ENCODE assay signal across 10 cellular contexts in genomic region chr10:7054915-7055314, GRCh38.
DNase-seq lines count a peak whose midpoint lies in the region; ATAC-seq, FAIRE-seq and TF ChIP-seq lines count a peak whose summit lies in the region.
"Had no signal": no experiment of that assay in that cellular context is flagged by ENCODE, and none has a peak within 500 bp of the region (broad histone marks: within the 10 kb centered on the region; RNA-seq: fewer than 3 reads in every experiment).

No MANE protein-coding gene starts in this region.

- BruUV-seq in HepG2 (replicated peaks; lab: Mats Ljungman, UMichigan): no TSS peak

- H2AFZ ChIP-seq in HepG2 (ENCODE audit: low read length): no peak overlapping the region

- H3K4me3 ChIP-seq in HepG2 (replicated peaks in 1 of 3; ENCODE audit: insufficient read depth in 1 of 3, low read depth in 2 of 3, low read length in 3 of 3) (no peak overlapping the region), right lobe of liver (no peak overlapping the region)

- no peaks in the 10 kb centered on the region for H3K36me3 ChIP-seq in HepG2 (replicated peaks in 1 of 2; ENCODE audit: control insufficient read depth in 1 of 2, insufficient read depth in 2 of 2, low read length in 2 of 2)
- H3K36me3 ChIP-seq in right lobe of liver: no peaks in the 10 kb centered on the region

- in situ Hi-C loops in HepG2 (cut with HindIII; ENCODE audit: extremely low pct_ligation_motif_present, low pct_unique_long_range_greater_than_20kb): no loop called here

- no peaks in the 10 kb centered on the region for H3K4me1 ChIP-seq in HepG2 (ENCODE audit: insufficient read depth, low read length)
- H3K4me1 ChIP-seq in right lobe of liver: no peaks in the 10 kb centered on the region

- no peaks in the 10 kb centered on the region for H4K20me1 ChIP-seq in HepG2 (ENCODE audit: insufficient read depth, low read length)

- H3K4me2 ChIP-seq in HepG2 (ENCODE audit: low read depth, low read length): no peak overlapping the region

- DNase-seq in HepG2 (ENCODE audit: low spot score) (no peak), right lobe of liver (no peak), MV-4-11 (lab: John Stamatoyannopoulos, UW) (peak; percentile 10), erythroblast (lab: John Stamatoyannopoulos, UW) (peak; percentile 8 to 15), NCI-H2196 treated with DMSO at 0.1 percent for 48 hours (lab: John Stamatoyannopoulos, UW; ENCODE audit: unreplicated experiment) (no peak), omental fat pad (ENCODE audit: low spot score) (no peak)
- DNase-seq in activated CD8-positive, alpha-beta memory T cell treated with anti-CD3 and anti-CD28 coated beads, Interleukin-2, amount 50 U/mL, for 4 hours: no peak
- DNase-seq: CD8-positive, alpha-beta T cell; NCI-H2081 had no signal

- no peaks in the 10 kb centered on the region for H3K9me3 ChIP-seq in HepG2 (ENCODE audit: low read length)
- H3K9me3 ChIP-seq in right lobe of liver: no peaks in the 10 kb centered on the region

- CTCF ChIA-PET in HepG2 (lab: Yijun Ruan, JAX; ENCODE audit: low intra/inter-chr PET ratio, low total read pairs): no interaction called here

- TF ChIP-seq POLR2A in HepG2 (IDR thresholded peaks at IDR 0.05; ENCODE audit: insufficient read depth in 1 of 2, low read depth in 2 of 2, low read length in 2 of 2) (no peak), right lobe of liver (IDR thresholded peaks at IDR 0.05) (no peak), erythroblast (IDR thresholded peaks at IDR 0.05; ENCODE audit: low read length) (no peak), GM18505 (IDR thresholded peaks at IDR 0.05; ENCODE audit: borderline replicate concordance, extremely low read depth, insufficient read depth, insufficient read length) (no peak)

- FAIRE-seq in HepG2 (lab: Jason Lieb, UNC): no peak

- TF ChIP-seq CTCF in HepG2 (CRISPR knock-in tag; IDR thresholded peaks at IDR 0.05): 0 out of 2 replicates have a peak, but pooled peaks have one; percentile 6
- TF ChIP-seq CTCF in right lobe of liver (IDR thresholded peaks at IDR 0.05): peak in 1 of 4 donors; percentile 12
- no peak for TF ChIP-seq CTCF in omental fat pad (IDR thresholded peaks at IDR 0.05)

- 44% methylated on average over 6 of the region's 6 CpGs for WGBS in HepG2 (ENCODE audit: low lambda C conversion rate)
- 59% methylated on average over 6 of the region's 6 CpGs for WGBS in right lobe of liver (ENCODE audit: insufficient coverage, low coverage, low lambda C conversion rate, missing lambda C conversion rate)

- TF ChIP-seq RAD21 in HepG2 (CRISPR knock-in tag; IDR thresholded peaks at IDR 0.05): no peak

- POLR2A ChIA-PET in HepG2 (lab: Yijun Ruan, JAX): no interaction called here

- ATAC-seq in HepG2 (no peak), right lobe of liver (no peak), omental fat pad (ENCODE audit: low FRiP score) (no peak), GM18505 (IDR thresholded peaks at IDR 0.05; ENCODE audit: unreplicated experiment) (no peak)
- ATAC-seq: CD8-positive, alpha-beta T cell had no signal

- no peaks in the 10 kb centered on the region for H3K79me2 ChIP-seq in HepG2 (ENCODE audit: insufficient read depth, low read length)

- no peak for TF ChIP-seq EP300 in HepG2 (IDR thresholded peaks at IDR 0.05; ENCODE audit: low read depth in 2 of 2, low read length in 2 of 2)
- no peak for TF ChIP-seq EP300 in HepG2 (CRISPR knock-in tag; IDR thresholded peaks at IDR 0.05; ENCODE audit: borderline replicate concordance)

- intact Hi-C loops in HepG2 (cut with micrococcal nuclease; ENCODE audit: unreplicated experiment) (no loop called here), right lobe of liver (cut with DNase I) (no loop called here)

- no peak overlapping the region for H3K9ac ChIP-seq in HepG2 (ENCODE audit: insufficient read depth, low read depth, low read length)

- H3K27me3 ChIP-seq in HepG2 (ENCODE audit: control insufficient read depth in 1 of 2, insufficient read depth in 2 of 2, low read length in 2 of 2) (no peaks in the 10 kb centered on the region), right lobe of liver (no peaks in the 10 kb centered on the region)

- H3K27ac ChIP-seq in HepG2 (ENCODE audit: extremely low read length, insufficient read depth, low read length) (no peak overlapping the region), right lobe of liver (no peak overlapping the region)

TF ChIP-seq in HepG2, 621 proteins besides CTCF, POLR2A, EP300 and RAD21:
- TF ChIP-seq SIN3A (IDR thresholded peaks at IDR 0.05; ENCODE audit: borderline replicate concordance, low read depth, low read length): no peak
- no peak for TF ChIP-seq ZNF30 (CRISPR knock-in tag; IDR thresholded peaks at IDR 0.05)
- no peak for TF ChIP-seq ELF3 (CRISPR knock-in tag; IDR thresholded peaks at IDR 0.05)
- no peak for TF ChIP-seq TFDP1 (CRISPR knock-in tag; IDR thresholded peaks at IDR 0.05; ENCODE audit: borderline replicate concordance)
- TF ChIP-seq ZNF530 (CRISPR knock-in tag; IDR thresholded peaks at IDR 0.05; ENCODE audit: low read depth): no peak
- no peak for TF ChIP-seq SATB2 (CRISPR knock-in tag; IDR thresholded peaks at IDR 0.05)
- no peak for TF ChIP-seq CBFB (CRISPR knock-in tag; IDR thresholded peaks at IDR 0.05)
- TF ChIP-seq ZBTB37 (CRISPR knock-in tag; IDR thresholded peaks at IDR 0.05): no peak
- TF ChIP-seq MEIS1 (CRISPR knock-in tag; IDR thresholded peaks at IDR 0.05; ENCODE audit: borderline replicate concordance): no peak
- TF ChIP-seq, protein P1, sequence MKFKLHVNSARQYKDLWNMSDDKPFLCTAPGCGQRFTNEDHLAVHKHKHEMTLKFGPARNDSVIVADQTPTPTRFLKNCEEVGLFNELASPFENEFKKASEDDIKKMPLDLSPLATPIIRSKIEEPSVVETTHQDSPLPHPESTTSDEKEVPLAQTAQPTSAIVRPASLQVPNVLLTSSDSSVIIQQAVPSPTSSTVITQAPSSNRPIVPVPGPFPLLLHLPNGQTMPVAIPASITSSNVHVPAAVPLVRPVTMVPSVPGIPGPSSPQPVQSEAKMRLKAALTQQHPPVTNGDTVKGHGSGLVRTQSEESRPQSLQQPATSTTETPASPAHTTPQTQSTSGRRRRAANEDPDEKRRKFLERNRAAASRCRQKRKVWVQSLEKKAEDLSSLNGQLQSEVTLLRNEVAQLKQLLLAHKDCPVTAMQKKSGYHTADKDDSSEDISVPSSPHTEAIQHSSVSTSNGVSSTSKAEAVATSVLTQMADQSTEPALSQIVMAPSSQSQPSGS (CRISPR knock-in tag; IDR thresholded peaks at IDR 0.05): no peak
- no peak for TF ChIP-seq CREB3 (CRISPR knock-in tag; IDR thresholded peaks at IDR 0.05)
- TF ChIP-seq ARHGAP35 (CRISPR knock-in tag; IDR thresholded peaks at IDR 0.05; ENCODE audit: borderline replicate concordance): no peak

Comparison
In these comparisons a context has a peak if more than half of its experiments do, and no peak if none do; other contexts are left out.
1. DNase-seq: peak in MV-4-11 (single experiment) and erythroblast (2 of 2); none in HepG2 (single experiment), right lobe of liver (0 of 3), activated CD8-positive, alpha-beta memory T cell treated with anti-CD3 and anti-CD28 coated beads, Interleukin-2, amount 50 U/mL, for 4 hours (single experiment), NCI-H2196 treated with DMSO at 0.1 percent for 48 hours (single experiment) and omental fat pad (single experiment).